9 cellular contexts compared by ENCODE assay signal in genomic region chr20:34215711-34216381, GRCh38. TPM values are rescaled to one million over a fixed set of nuclear protein-coding genes. Genes with fewer than 3 reads are reported as not detected.
DNase-seq lines count a peak whose midpoint lies in the region; ATAC-seq and TF ChIP-seq lines count a peak whose summit lies in the region.
"Had no signal": no experiment of that assay in that cellular context is flagged by ENCODE, and none has a peak within 500 bp of the region (broad histone marks: within the 10 kb centered on the region; RNA-seq: fewer than 3 reads in every experiment).

No MANE protein-coding gene starts in this region.

- peak; percentile 93 for ATAC-seq in activated T-helper 17 cell treated with anti-CD3 and anti-CD28 coated beads, Interleukin-2, amount 50 U/mL, for 72 hours (replicated peaks)
- peak; percentile 78 to 96 (median 94) for ATAC-seq in natural killer cell
- no peak for ATAC-seq in GM19467 (IDR thresholded peaks at IDR 0.05; ENCODE audit: unreplicated experiment)

- H3K4me3 ChIP-seq in A673 (ENCODE audit: low read depth, low read length, poor library complexity, severe bottlenecking) (no peak overlapping the region), fibroblast of villous mesenchyme (ENCODE audit: low read depth, low read length) (peak overlapping the region; percentile 67)

- H3K36me3 ChIP-seq in A673 (ENCODE audit: insufficient read depth, low read length, poor library complexity, severe bottlenecking): no peaks in the 10 kb centered on the region

- no peak overlapping the region for H3K27ac ChIP-seq in A673 (ENCODE audit: low read depth, low read length, poor library complexity, severe bottlenecking)

- intact Hi-C loops in A673 (cut with micrococcal nuclease; ENCODE audit: unreplicated experiment): no loop called here
- intact Hi-C loops in natural killer cell (cut with micrococcal nuclease): no loop called here

- H3K4me1 ChIP-seq in A673 (ENCODE audit: insufficient read depth, low read length, poor library complexity, severe bottlenecking): peaks cover 14% of the 10 kb centered on the region

- H3K4me1 Mint-ChIP-seq in activated T-helper 17 cell treated with anti-CD3 and anti-CD28 coated beads, Interleukin-2, amount 50 U/mL, for 72 hours: peaks cover 3% of the 10 kb centered on the region
- H3K4me1 Mint-ChIP-seq in natural killer cell: peaks cover 9 to 10% of the 10 kb centered on the region in 2 donors
- peaks cover 11% of the 10 kb centered on the region for H3K4me1 Mint-ChIP-seq in stimulated activated naive CD8-positive, alpha-beta T cell treated with anti-CD3 and anti-CD28 coated beads, Interleukin-15, Interleukin-2, amounts not matched to agents 100 ng/mL and 50 ng/mL, for 24 hours (ENCODE audit: low read depth)
- H3K4me1 Mint-ChIP-seq: nephron had no signal

- H3K27me3 ChIP-seq in A673 (replicated peaks; ENCODE audit: insufficient read depth, low read depth, low read length, poor library complexity): no peaks in the 10 kb centered on the region

- DNase-seq in A673 (ENCODE audit: low spot score) (peak; percentile 45), HCEC 1CT (peak; percentile 78), NCI-H774 (lab: John Stamatoyannopoulos, UW) (peak; percentile 68), fibroblast of villous mesenchyme (ENCODE audit: low read depth) (peak; percentile 73), natural killer cell (peak; percentile 34)

- no peak for TF ChIP-seq CTCF in A673 (conservative IDR thresholded peaks at IDR 0.05; ENCODE audit: low read depth, low read length)
- no peak for TF ChIP-seq CTCF in fibroblast of villous mesenchyme (IDR thresholded peaks at IDR 0.05; ENCODE audit: insufficient read depth, low read depth, low read length)
- TF ChIP-seq CTCF in natural killer cell (IDR thresholded peaks at IDR 0.05): no peak

- no peak overlapping the region for H3K4me3 Mint-ChIP-seq in activated T-helper 17 cell treated with anti-CD3 and anti-CD28 coated beads, Interleukin-2, amount 50 U/mL, for 72 hours
- H3K4me3 Mint-ChIP-seq in natural killer cell: peak overlapping the region; percentile 70
- peak overlapping the region; percentile 70 for H3K4me3 Mint-ChIP-seq in stimulated activated naive CD8-positive, alpha-beta T cell treated with anti-CD3 and anti-CD28 coated beads, Interleukin-15, Interleukin-2, amounts not matched to agents 100 ng/mL and 50 ng/mL, for 24 hours
- H3K4me3 Mint-ChIP-seq: nephron had no signal

- peaks cover 15% of the 10 kb centered on the region for H3K9me3 ChIP-seq in A673 (ENCODE audit: low read depth, low read length, poor library complexity, severe bottlenecking)

- POLR2A ChIA-PET in A673 (lab: Charles Lee; ENCODE audit: low non-redundant PET): interaction anchor here (0.5 kb wide), 1 partner anchor 875 kb away, joined by 4 read pairs; no protein-coding TSS in a partner anchor

- no peaks in the 10 kb centered on the region for H3K9me3 Mint-ChIP-seq in activated T-helper 17 cell treated with anti-CD3 and anti-CD28 coated beads, Interleukin-2, amount 50 U/mL, for 72 hours
- H3K9me3 Mint-ChIP-seq in natural killer cell: peaks cover 0 to 3% of the 10 kb centered on the region in 2 donors
- H3K9me3 Mint-ChIP-seq in stimulated activated naive CD8-positive, alpha-beta T cell treated with anti-CD3 and anti-CD28 coated beads, Interleukin-15, Interleukin-2, amounts not matched to agents 100 ng/mL and 50 ng/mL, for 24 hours: peaks cover 7% of the 10 kb centered on the region

- peaks cover 26% of the 10 kb centered on the region for H3K27me3 Mint-ChIP-seq in activated T-helper 17 cell treated with anti-CD3 and anti-CD28 coated beads, Interleukin-2, amount 50 U/mL, for 72 hours
- H3K27me3 Mint-ChIP-seq in natural killer cell (ENCODE audit: low read depth in 2 of 2): peaks cover 23 to 29% of the 10 kb centered on the region in 2 donors
- H3K27me3 Mint-ChIP-seq in stimulated activated naive CD8-positive, alpha-beta T cell treated with anti-CD3 and anti-CD28 coated beads, Interleukin-15, Interleukin-2, amounts not matched to agents 100 ng/mL and 50 ng/mL, for 24 hours: peaks cover 26% of the 10 kb centered on the region

- no peak overlapping the region for H3K27ac Mint-ChIP-seq in activated T-helper 17 cell treated with anti-CD3 and anti-CD28 coated beads, Interleukin-2, amount 50 U/mL, for 72 hours
- peak overlapping the region in 1 of 2 donors; percentile 38 for H3K27ac Mint-ChIP-seq in natural killer cell
- H3K27ac Mint-ChIP-seq in stimulated activated naive CD8-positive, alpha-beta T cell treated with anti-CD3 and anti-CD28 coated beads, Interleukin-15, Interleukin-2, amounts not matched to agents 100 ng/mL and 50 ng/mL, for 24 hours: no peak overlapping the region
- H3K27ac Mint-ChIP-seq: nephron had no signal

- no TSS peak for BruUV-seq in A673 (replicated peaks; lab: Mats Ljungman, UMichigan)

- H3K36me3 Mint-ChIP-seq in activated T-helper 17 cell treated with anti-CD3 and anti-CD28 coated beads, Interleukin-2, amount 50 U/mL, for 72 hours (ENCODE audit: low read depth): no peaks in the 10 kb centered on the region
- no peaks in the 10 kb centered on the region for H3K36me3 Mint-ChIP-seq in natural killer cell
- H3K36me3 Mint-ChIP-seq in stimulated activated naive CD8-positive, alpha-beta T cell treated with anti-CD3 and anti-CD28 coated beads, Interleukin-15, Interleukin-2, amounts not matched to agents 100 ng/mL and 50 ng/mL, for 24 hours (ENCODE audit: low read depth): no peaks in the 10 kb centered on the region

- CTCF ChIA-PET in A673 (lab: Charles Lee): no interaction called here

RNA-seq across cellular contexts. Expression of gene ASIP, which starts 25.4 kb away (rescaled TPM):
- 0.74 TPM in 1 of 2 replicates, not detected in the other for total RNA-seq in A673 (2021)
- total RNA-seq in activated T-helper 17 cell treated with anti-CD3 and anti-CD28 coated beads, Interleukin-2, amount 50 U/mL, for 72 hours: not detected
- total RNA-seq in fibroblast of villous mesenchyme: not detected in 2 replicates
- total RNA-seq in natural killer cell: not detected
